ENCODE assay signal across 24 cellular contexts in genomic region chr7:57821438-57822382, GRCh38.
"Had no signal": no experiment of that assay in that cellular context is flagged by ENCODE, and none has a peak within 500 bp of the region (broad histone marks: within the 10 kb centered on the region; RNA-seq: fewer than 3 reads in every experiment).

No MANE protein-coding gene starts in this region.

- DNase-seq: activated CD4-positive, alpha-beta memory T cell treated with anti-CD3 and anti-CD28 coated beads for 36 hours; activated CD4-positive, alpha-beta T cell treated with anti-CD3 and anti-CD28 coated beads for 4 hours; activated CD4-positive, alpha-beta T cell treated with anti-CD3 and anti-CD28 coated beads, Interleukin-2, amount 50 U/mL, for 1 hour; activated CD8-positive, alpha-beta memory T cell treated with anti-CD3 and anti-CD28 coated beads, Interleukin-2, amount 50 U/mL, for 4 hours; activated gamma-delta T cell treated with Interleukin-2 at 50 U/mL for 16 hours; activated naive CD4-positive, alpha-beta T cell treated with anti-CD3 and anti-CD28 coated beads for 36 hours; activated naive CD8-positive, alpha-beta T cell treated with anti-CD3 and anti-CD28 coated beads, Interleukin-2, amount 50 U/mL, for 24 hours; activated T-cell treated with anti-CD3 and anti-CD28 coated beads for 4 hours; activated T-cell treated with anti-CD3 and anti-CD28 coated beads, Interleukin-2, amount 50 U/mL, for 4 hours; brain microvascular endothelial cell; central memory CD4-positive, alpha-beta T cell; Karpas-422; KBM-7; NCI-H1105; NCI-H1417 treated with DMSO at 0.1 percent for 48 hours; NCI-H187 treated with DMSO at 0.1 percent for 48 hours; NCI-H2081; NCI-H510A; NCI-H526; NCI-H82; SIG-M5 had no signal

- ATAC-seq: activated CD4-positive, CD25-positive, alpha-beta regulatory T cell treated with anti-CD3 and anti-CD28 coated beads, Interleukin-2, amount 50 U/mL, for 24 hours; activated naive CD8-positive, alpha-beta T cell treated with anti-CD3 and anti-CD28 coated beads, Interleukin-2, amount 50 U/mL, for 24 hours; activated T-cell treated with anti-CD3 and anti-CD28 coated beads, Interleukin-2, amount 50 U/mL, for 4 hours; Panc1; WTC11 had no signal
